1 cellular context compared by ENCODE assay signal in genomic region chr19:40055832-40056504, GRCh38.
A peak's percentile ranks its signal among the peaks of the same experiment; 100 is the strongest.
TF ChIP-seq lines count a peak whose summit lies in the region.

Gene ZNF780B, minus strand, starts transcription at chr19:40056231. Its CDS starts 5,899 bp downstream, at chr19:40050332.

TF ChIP-seq in GM12878, 131 proteins besides CTCF, POLR2A, EP300 and RAD21 (continued from another document):
- TF ChIP-seq MLLT1 (IDR thresholded peaks at IDR 0.05) (0 out of 2 replicates have a peak, but pooled peaks have one; percentile 35), IRF4 (IDR thresholded peaks at IDR 0.05; ENCODE audit: low read depth, low read length) (no peak), IKZF2 (IDR thresholded peaks at IDR 0.05) (peak; percentile 30 to 32; a peak in 3 of 4 replicates), MXI1 (IDR thresholded peaks at IDR 0.05; ENCODE audit: low read depth, low read length) (no peak), CHD2 (IDR thresholded peaks at IDR 0.05; ENCODE audit: borderline replicate concordance, low read depth, low read length) (peak; percentile 24; the same call in 1 of the 2 replicates), PRDM15 (CRISPR knock-in tag; IDR thresholded peaks at IDR 0.05) (no peak), NR2C1 (IDR thresholded peaks at IDR 0.05) (peak; percentile 92), CEBPZ (IDR thresholded peaks at IDR 0.05; ENCODE audit: low read depth, low read length) (no peak), SUZ12 (IDR thresholded peaks at IDR 0.05; ENCODE audit: unreplicated experiment) (no peak), MTA2 (IDR thresholded peaks at IDR 0.05; ENCODE audit: low read depth) (peak; percentile 42; the same call in 1 of the 2 replicates), ZNF384 (IDR thresholded peaks at IDR 0.05; ENCODE audit: borderline replicate concordance, low read depth, low read length) (no peak), POLR2AphosphoS5 (IDR thresholded peaks at IDR 0.05; ENCODE audit: low read length) (peak; percentile 84), ATF7 (IDR thresholded peaks at IDR 0.05; ENCODE audit: low read depth) (peak; percentile 46), FOXM1 (IDR thresholded peaks at IDR 0.05; ENCODE audit: low read depth, low read length) (no peak), NBN (IDR thresholded peaks at IDR 0.05) (peak; percentile 38; the same call in 1 of the 2 replicates), SIX5 (IDR thresholded peaks at IDR 0.05; ENCODE audit: low read depth, low read length, severe bottlenecking) (peak; percentile 66), SPI1 (IDR thresholded peaks at IDR 0.05; ENCODE audit: borderline replicate concordance, insufficient read depth, low read depth, low read length) (peak; percentile 65; the same call in 1 of the 2 replicates), CREB1 (IDR thresholded peaks at IDR 0.05; ENCODE audit: low read depth) (no peak)
- TF ChIP-seq, protein P1, sequence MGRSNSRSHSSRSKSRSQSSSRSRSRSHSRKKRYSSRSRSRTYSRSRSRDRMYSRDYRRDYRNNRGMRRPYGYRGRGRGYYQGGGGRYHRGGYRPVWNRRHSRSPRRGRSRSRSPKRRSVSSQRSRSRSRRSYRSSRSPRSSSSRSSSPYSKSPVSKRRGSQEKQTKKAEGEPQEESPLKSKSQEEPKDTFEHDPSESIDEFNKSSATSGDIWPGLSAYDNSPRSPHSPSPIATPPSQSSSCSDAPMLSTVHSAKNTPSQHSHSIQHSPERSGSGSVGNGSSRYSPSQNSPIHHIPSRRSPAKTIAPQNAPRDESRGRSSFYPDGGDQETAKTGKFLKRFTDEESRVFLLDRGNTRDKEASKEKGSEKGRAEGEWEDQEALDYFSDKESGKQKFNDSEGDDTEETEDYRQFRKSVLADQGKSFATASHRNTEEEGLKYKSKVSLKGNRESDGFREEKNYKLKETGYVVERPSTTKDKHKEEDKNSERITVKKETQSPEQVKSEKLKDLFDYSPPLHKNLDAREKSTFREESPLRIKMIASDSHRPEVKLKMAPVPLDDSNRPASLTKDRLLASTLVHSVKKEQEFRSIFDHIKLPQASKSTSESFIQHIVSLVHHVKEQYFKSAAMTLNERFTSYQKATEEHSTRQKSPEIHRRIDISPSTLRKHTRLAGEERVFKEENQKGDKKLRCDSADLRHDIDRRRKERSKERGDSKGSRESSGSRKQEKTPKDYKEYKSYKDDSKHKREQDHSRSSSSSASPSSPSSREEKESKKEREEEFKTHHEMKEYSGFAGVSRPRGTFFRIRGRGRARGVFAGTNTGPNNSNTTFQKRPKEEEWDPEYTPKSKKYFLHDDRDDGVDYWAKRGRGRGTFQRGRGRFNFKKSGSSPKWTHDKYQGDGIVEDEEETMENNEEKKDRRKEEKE (IDR thresholded peaks at IDR 0.05): no peak
- TF ChIP-seq, protein P2, sequence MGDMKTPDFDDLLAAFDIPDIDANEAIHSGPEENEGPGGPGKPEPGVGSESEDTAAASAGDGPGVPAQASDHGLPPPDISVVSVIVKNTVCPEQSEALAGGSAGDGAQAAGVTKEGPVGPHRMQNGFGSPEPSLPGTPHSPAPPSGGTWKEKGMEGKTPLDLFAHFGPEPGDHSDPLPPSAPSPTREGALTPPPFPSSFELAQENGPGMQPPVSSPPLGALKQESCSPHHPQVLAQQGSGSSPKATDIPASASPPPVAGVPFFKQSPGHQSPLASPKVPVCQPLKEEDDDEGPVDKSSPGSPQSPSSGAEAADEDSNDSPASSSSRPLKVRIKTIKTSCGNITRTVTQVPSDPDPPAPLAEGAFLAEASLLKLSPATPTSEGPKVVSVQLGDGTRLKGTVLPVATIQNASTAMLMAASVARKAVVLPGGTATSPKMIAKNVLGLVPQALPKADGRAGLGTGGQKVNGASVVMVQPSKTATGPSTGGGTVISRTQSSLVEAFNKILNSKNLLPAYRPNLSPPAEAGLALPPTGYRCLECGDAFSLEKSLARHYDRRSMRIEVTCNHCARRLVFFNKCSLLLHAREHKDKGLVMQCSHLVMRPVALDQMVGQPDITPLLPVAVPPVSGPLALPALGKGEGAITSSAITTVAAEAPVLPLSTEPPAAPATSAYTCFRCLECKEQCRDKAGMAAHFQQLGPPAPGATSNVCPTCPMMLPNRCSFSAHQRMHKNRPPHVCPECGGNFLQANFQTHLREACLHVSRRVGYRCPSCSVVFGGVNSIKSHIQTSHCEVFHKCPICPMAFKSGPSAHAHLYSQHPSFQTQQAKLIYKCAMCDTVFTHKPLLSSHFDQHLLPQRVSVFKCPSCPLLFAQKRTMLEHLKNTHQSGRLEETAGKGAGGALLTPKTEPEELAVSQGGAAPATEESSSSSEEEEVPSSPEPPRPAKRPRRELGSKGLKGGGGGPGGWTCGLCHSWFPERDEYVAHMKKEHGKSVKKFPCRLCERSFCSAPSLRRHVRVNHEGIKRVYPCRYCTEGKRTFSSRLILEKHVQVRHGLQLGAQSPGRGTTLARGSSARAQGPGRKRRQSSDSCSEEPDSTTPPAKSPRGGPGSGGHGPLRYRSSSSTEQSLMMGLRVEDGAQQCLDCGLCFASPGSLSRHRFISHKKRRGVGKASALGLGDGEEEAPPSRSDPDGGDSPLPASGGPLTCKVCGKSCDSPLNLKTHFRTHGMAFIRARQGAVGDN (IDR thresholded peaks at IDR 0.05): peak; percentile 49; the same call in 1 of the 2 replicates
- TF ChIP-seq, protein P3, sequence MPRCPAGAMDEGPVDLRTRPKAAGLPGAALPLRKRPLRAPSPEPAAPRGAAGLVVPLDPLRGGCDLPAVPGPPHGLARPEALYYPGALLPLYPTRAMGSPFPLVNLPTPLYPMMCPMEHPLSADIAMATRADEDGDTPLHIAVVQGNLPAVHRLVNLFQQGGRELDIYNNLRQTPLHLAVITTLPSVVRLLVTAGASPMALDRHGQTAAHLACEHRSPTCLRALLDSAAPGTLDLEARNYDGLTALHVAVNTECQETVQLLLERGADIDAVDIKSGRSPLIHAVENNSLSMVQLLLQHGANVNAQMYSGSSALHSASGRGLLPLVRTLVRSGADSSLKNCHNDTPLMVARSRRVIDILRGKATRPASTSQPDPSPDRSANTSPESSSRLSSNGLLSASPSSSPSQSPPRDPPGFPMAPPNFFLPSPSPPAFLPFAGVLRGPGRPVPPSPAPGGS (IDR thresholded peaks at IDR 0.05; ENCODE audit: borderline replicate concordance, insufficient read depth, low read depth, low read length, poor library complexity, severe bottlenecking): no peak
